8 cellular contexts compared by ENCODE assay signal in the genomic region with DNA sequence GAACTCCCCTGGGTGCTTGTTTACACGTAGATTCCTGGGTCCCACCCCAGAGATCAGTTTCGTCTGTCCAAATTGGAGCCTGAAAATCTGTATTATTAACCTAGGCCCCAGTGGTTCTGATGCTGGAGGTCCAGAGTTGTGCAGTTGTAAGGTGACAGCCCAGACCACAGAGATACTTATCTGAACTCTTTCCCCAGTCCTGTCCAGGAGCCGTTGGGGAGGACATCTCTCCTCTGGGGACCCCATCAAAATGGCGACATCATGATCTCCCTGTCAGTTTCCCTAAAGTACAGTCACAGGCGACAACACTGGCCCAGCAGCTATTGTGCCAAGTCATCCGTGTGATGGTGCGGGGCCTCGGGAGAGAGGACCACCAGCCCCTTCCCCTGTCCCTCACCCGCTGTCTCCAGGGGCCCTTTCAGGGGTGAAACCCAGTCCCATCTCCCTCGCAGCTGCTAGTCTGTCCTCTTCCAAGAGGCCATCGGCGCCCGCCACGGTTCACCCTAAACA. TPM values are rescaled to one million over a fixed set of nuclear protein-coding genes. Genes with fewer than 3 reads are reported as not detected.
DNase-seq lines count a peak whose midpoint lies in the region; ATAC-seq, FAIRE-seq and TF ChIP-seq lines count a peak whose summit lies in the region.

No MANE protein-coding gene starts in this region.

- DNase-seq in NCI-H345 treated with DMSO at 0.1 percent for 48 hours (lab: John Stamatoyannopoulos, UW; ENCODE audit: unreplicated experiment), result peak; percentile 33
- no peak for DNase-seq in NCI-H345 (lab: John Stamatoyannopoulos, UW)
- no peak for DNase-seq in activated CD8-positive, alpha-beta T cell treated with anti-CD3 and anti-CD28 coated beads, Interleukin-2, amount 10 ng/mL, durations not matched to agents 7 days and 5 days
- no peak for DNase-seq in stimulated activated effector memory CD8-positive, alpha-beta T cell treated with anti-CD3 and anti-CD28 coated beads, Interleukin-12 subunit alpha, Interleukin-12 subunit beta, amount 100 ng/mL, for 72 hours (ENCODE audit: low spot score in 2 of 2)
- no peak for DNase-seq in anterior cingulate cortex (lab: John Stamatoyannopoulos, UW)
- no peak for DNase-seq in H54 (ENCODE audit: insufficient read length, low spot score)

- H3K4me3 Mint-ChIP-seq in activated CD8-positive, alpha-beta T cell treated with anti-CD3 and anti-CD28 coated beads, Interleukin-2, amount 10 ng/mL, durations not matched to agents 7 days and 5 days, result peak overlapping the region; percentile 64
- peak overlapping the region; percentile 96 for H3K4me3 Mint-ChIP-seq in stimulated activated effector memory CD8-positive, alpha-beta T cell treated with anti-CD3 and anti-CD28 coated beads, Interleukin-12 subunit alpha, Interleukin-12 subunit beta, amount 100 ng/mL, for 72 hours

- POLR2A ChIA-PET in activated CD8-positive, alpha-beta T cell treated with anti-CD3 and anti-CD28 coated beads, Interleukin-2, amount 10 ng/mL, durations not matched to agents 7 days and 5 days (lab: Charles Lee), result interaction anchor here (1.4 kb wide), 1 partner anchor 62 kb away, joined by 5 read pairs; no protein-coding TSS in a partner anchor

- CTCF ChIA-PET in activated CD8-positive, alpha-beta T cell treated with anti-CD3 and anti-CD28 coated beads, Interleukin-2, amount 10 ng/mL, durations not matched to agents 7 days and 5 days (lab: Charles Lee), result no interaction called here

- no peak for TF ChIP-seq POLR2A in H54 (IDR thresholded peaks at IDR 0.05; ENCODE audit: low read depth, low read length)

- H3K27me3 Mint-ChIP-seq in activated CD8-positive, alpha-beta T cell treated with anti-CD3 and anti-CD28 coated beads, Interleukin-2, amount 10 ng/mL, durations not matched to agents 7 days and 5 days (ENCODE audit: low read depth), result peaks cover 30% of the 10 kb centered on the region

- H3K4me3 ChIP-seq in iPS-11a (ENCODE audit: low read depth, low read length), result peak overlapping the region; percentile 55

- H3K36me3 Mint-ChIP-seq in activated CD8-positive, alpha-beta T cell treated with anti-CD3 and anti-CD28 coated beads, Interleukin-2, amount 10 ng/mL, durations not matched to agents 7 days and 5 days (ENCODE audit: low read depth), result peaks cover 21% of the 10 kb centered on the region
- H3K36me3 Mint-ChIP-seq in stimulated activated effector memory CD8-positive, alpha-beta T cell treated with anti-CD3 and anti-CD28 coated beads, Interleukin-12 subunit alpha, Interleukin-12 subunit beta, amount 100 ng/mL, for 72 hours, result peaks cover 35% of the 10 kb centered on the region

- FAIRE-seq in H54 (lab: Jason Lieb, UNC), result no peak

- H3K4me1 Mint-ChIP-seq in activated CD8-positive, alpha-beta T cell treated with anti-CD3 and anti-CD28 coated beads, Interleukin-2, amount 10 ng/mL, durations not matched to agents 7 days and 5 days (ENCODE audit: low read depth), result peaks cover 28% of the 10 kb centered on the region
- H3K4me1 Mint-ChIP-seq in stimulated activated effector memory CD8-positive, alpha-beta T cell treated with anti-CD3 and anti-CD28 coated beads, Interleukin-12 subunit alpha, Interleukin-12 subunit beta, amount 100 ng/mL, for 72 hours, result peaks cover 69% of the 10 kb centered on the region

- H3K27ac Mint-ChIP-seq in activated CD8-positive, alpha-beta T cell treated with anti-CD3 and anti-CD28 coated beads, Interleukin-2, amount 10 ng/mL, durations not matched to agents 7 days and 5 days, result no peak overlapping the region
- peak overlapping the region; percentile 94 for H3K27ac Mint-ChIP-seq in stimulated activated effector memory CD8-positive, alpha-beta T cell treated with anti-CD3 and anti-CD28 coated beads, Interleukin-12 subunit alpha, Interleukin-12 subunit beta, amount 100 ng/mL, for 72 hours

- H3K9me3 Mint-ChIP-seq in activated CD8-positive, alpha-beta T cell treated with anti-CD3 and anti-CD28 coated beads, Interleukin-2, amount 10 ng/mL, durations not matched to agents 7 days and 5 days (ENCODE audit: insufficient read depth), result no peaks in the 10 kb centered on the region
- H3K9me3 Mint-ChIP-seq in stimulated activated effector memory CD8-positive, alpha-beta T cell treated with anti-CD3 and anti-CD28 coated beads, Interleukin-12 subunit alpha, Interleukin-12 subunit beta, amount 100 ng/mL, for 72 hours, result no peaks in the 10 kb centered on the region

- no peak for ATAC-seq in activated CD8-positive, alpha-beta T cell treated with anti-CD3 and anti-CD28 coated beads, Interleukin-2, amount 10 ng/mL, durations not matched to agents 7 days and 5 days
- no peak for ATAC-seq in stimulated activated effector memory CD8-positive, alpha-beta T cell treated with anti-CD3 and anti-CD28 coated beads, Interleukin-12 subunit alpha, Interleukin-12 subunit beta, amount 100 ng/mL, for 72 hours
- ATAC-seq in GM21619 (IDR thresholded peaks at IDR 0.05; ENCODE audit: unreplicated experiment), result no peak

RNA-seq across cellular contexts. Expression of a gene that starts 0.7 kb away (rescaled TPM):
- total RNA-seq in activated CD8-positive, alpha-beta T cell treated with anti-CD3 and anti-CD28 coated beads, Interleukin-2, amount 10 ng/mL, durations not matched to agents 7 days and 5 days, result 10 to 100 TPM; 71.0 to 71.8 TPM

RNA-seq across cellular contexts. Expression of a gene that starts 29.3 kb away (rescaled TPM):
- not detected for total RNA-seq in activated CD8-positive, alpha-beta T cell treated with anti-CD3 and anti-CD28 coated beads, Interleukin-2, amount 10 ng/mL, durations not matched to agents 7 days and 5 days

RNA-seq across cellular contexts. Expression of a gene that starts 47.6 kb away (rescaled TPM):
- not detected for total RNA-seq in activated CD8-positive, alpha-beta T cell treated with anti-CD3 and anti-CD28 coated beads, Interleukin-2, amount 10 ng/mL, durations not matched to agents 7 days and 5 days
